In genomic region chr15:75867428-75867827, GRCh38 we compare ENCODE assay signal across 1 cellular context.
TF ChIP-seq lines count a peak whose summit lies in the region.

No MANE protein-coding gene starts in this region.

TF ChIP-seq in GM12878, 131 proteins besides CTCF, POLR2A, EP300 and RAD21:
- no peak for TF ChIP-seq ZNF207 (IDR thresholded peaks at IDR 0.05; ENCODE audit: borderline replicate concordance)
- TF ChIP-seq ZBED1 (IDR thresholded peaks at IDR 0.05; ENCODE audit: borderline replicate concordance): no peak
- peak; percentile 61 for TF ChIP-seq RUNX3 (IDR thresholded peaks at IDR 0.05; ENCODE audit: low read length)
- no peak for TF ChIP-seq SIN3A (IDR thresholded peaks at IDR 0.05; ENCODE audit: low read depth, low read length)
- TF ChIP-seq HCFC1 (IDR thresholded peaks at IDR 0.05; ENCODE audit: low read length): no peak
- no peak for TF ChIP-seq SP1 (IDR thresholded peaks at IDR 0.05; ENCODE audit: low read depth, low read length)
- TF ChIP-seq, protein P1, sequence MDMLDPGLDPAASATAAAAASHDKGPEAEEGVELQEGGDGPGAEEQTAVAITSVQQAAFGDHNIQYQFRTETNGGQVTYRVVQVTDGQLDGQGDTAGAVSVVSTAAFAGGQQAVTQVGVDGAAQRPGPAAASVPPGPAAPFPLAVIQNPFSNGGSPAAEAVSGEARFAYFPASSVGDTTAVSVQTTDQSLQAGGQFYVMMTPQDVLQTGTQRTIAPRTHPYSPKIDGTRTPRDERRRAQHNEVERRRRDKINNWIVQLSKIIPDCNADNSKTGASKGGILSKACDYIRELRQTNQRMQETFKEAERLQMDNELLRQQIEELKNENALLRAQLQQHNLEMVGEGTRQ (IDR thresholded peaks at IDR 0.05; ENCODE audit: borderline replicate concordance, low read depth, low read length): no peak
- TF ChIP-seq, protein P2, sequence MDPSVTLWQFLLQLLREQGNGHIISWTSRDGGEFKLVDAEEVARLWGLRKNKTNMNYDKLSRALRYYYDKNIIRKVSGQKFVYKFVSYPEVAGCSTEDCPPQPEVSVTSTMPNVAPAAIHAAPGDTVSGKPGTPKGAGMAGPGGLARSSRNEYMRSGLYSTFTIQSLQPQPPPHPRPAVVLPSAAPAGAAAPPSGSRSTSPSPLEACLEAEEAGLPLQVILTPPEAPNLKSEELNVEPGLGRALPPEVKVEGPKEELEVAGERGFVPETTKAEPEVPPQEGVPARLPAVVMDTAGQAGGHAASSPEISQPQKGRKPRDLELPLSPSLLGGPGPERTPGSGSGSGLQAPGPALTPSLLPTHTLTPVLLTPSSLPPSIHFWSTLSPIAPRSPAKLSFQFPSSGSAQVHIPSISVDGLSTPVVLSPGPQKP (IDR thresholded peaks at IDR 0.05; ENCODE audit: low read depth, low read length): no peak
- TF ChIP-seq KDM1A (IDR thresholded peaks at IDR 0.05; ENCODE audit: borderline replicate concordance): no peak
- no peak for TF ChIP-seq BCL3 (IDR thresholded peaks at IDR 0.05; ENCODE audit: borderline replicate concordance, insufficient read depth, low read depth, low read length, poor library complexity, severe bottlenecking)
- TF ChIP-seq, protein P3, sequence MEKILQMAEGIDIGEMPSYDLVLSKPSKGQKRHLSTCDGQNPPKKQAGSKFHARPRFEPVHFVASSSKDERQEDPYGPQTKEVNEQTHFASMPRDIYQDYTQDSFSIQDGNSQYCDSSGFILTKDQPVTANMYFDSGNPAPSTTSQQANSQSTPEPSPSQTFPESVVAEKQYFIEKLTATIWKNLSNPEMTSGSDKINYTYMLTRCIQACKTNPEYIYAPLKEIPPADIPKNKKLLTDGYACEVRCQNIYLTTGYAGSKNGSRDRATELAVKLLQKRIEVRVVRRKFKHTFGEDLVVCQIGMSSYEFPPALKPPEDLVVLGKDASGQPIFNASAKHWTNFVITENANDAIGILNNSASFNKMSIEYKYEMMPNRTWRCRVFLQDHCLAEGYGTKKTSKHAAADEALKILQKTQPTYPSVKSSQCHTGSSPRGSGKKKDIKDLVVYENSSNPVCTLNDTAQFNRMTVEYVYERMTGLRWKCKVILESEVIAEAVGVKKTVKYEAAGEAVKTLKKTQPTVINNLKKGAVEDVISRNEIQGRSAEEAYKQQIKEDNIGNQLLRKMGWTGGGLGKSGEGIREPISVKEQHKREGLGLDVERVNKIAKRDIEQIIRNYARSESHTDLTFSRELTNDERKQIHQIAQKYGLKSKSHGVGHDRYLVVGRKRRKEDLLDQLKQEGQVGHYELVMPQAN (conservative IDR thresholded peaks at IDR 0.05): no peak
- peak; percentile 27; the same call in 1 of the 2 replicates for TF ChIP-seq NFIC (IDR thresholded peaks at IDR 0.05; ENCODE audit: low read depth, low read length)
- no peak for TF ChIP-seq ZSCAN29 (IDR thresholded peaks at IDR 0.05)
- 0 out of 4 replicates have a peak, but pooled peaks of 1 of the 2 experiments have one; percentile 9 for TF ChIP-seq CEBPB (IDR thresholded peaks at IDR 0.05; ENCODE audit: borderline replicate concordance in 1 of 2, low read depth in 2 of 2, low read length in 2 of 2)
- TF ChIP-seq RAD51 (IDR thresholded peaks at IDR 0.05): no peak
- TF ChIP-seq ATF7 (IDR thresholded peaks at IDR 0.05; ENCODE audit: low read depth): peak; percentile 28; the same call in 1 of the 2 replicates
- TF ChIP-seq JUNB (IDR thresholded peaks at IDR 0.05): peak; percentile 46
